ENCODE assay signal across 31 cellular contexts in genomic region chr10:101785801-101786200, GRCh38. TPM values are rescaled to one million over a fixed set of nuclear protein-coding genes. Genes with fewer than 3 reads are reported as not detected.
DNase-seq lines count a peak whose midpoint lies in the region; ATAC-seq, FAIRE-seq and TF ChIP-seq lines count a peak whose summit lies in the region.
"Had no signal": no experiment of that assay in that cellular context is flagged by ENCODE, and none has a peak within 500 bp of the region (broad histone marks: within the 10 kb centered on the region; RNA-seq: fewer than 3 reads in every experiment).

No MANE protein-coding gene starts in this region.

- H3K4me1 ChIP-seq in HepG2 (ENCODE audit: insufficient read depth, low read length) = peaks cover 24% of the 10 kb centered on the region
- H3K4me1 ChIP-seq in right lobe of liver = peaks cover 0 to 8% (median 0%) of the 10 kb centered on the region in 4 donors
- peaks cover 30% of the 10 kb centered on the region for H3K4me1 ChIP-seq in Panc1 (ENCODE audit: control insufficient read depth, insufficient read depth, low read length)

- H3K79me2 ChIP-seq in HepG2 (ENCODE audit: insufficient read depth, low read length) = peaks cover 9% of the 10 kb centered on the region

- TF ChIP-seq EP300 in HepG2 (IDR thresholded peaks at IDR 0.05; ENCODE audit: low read depth in 2 of 2, low read length in 2 of 2) (no peak), HepG2 (CRISPR knock-in tag; IDR thresholded peaks at IDR 0.05; ENCODE audit: borderline replicate concordance) (no peak)

- H3K36me3 Mint-ChIP-seq in type B pancreatic cell = peaks cover 20% of the 10 kb centered on the region

- POLR2A ChIA-PET in HepG2 (lab: Yijun Ruan, JAX) (interaction anchor here (1.5 kb wide), 1 partner anchor 33 kb away, joined by 5 read pairs; the partner anchor contains the start of gene OGA), Panc1 (lab: Charles Lee) (no interaction called here)

- peaks cover 3% of the 10 kb centered on the region for H3K27me3 Mint-ChIP-seq in type B pancreatic cell
- H3K27me3 Mint-ChIP-seq: activated T-helper 17 cell treated with anti-CD3 and anti-CD28 coated beads, Interleukin-2, amount 50 U/mL, for 72 hours; progenitor cell of endocrine pancreas; stimulated activated memory B cell treated with anti-CD40 and anti-IgM and Interleukin-4, amounts not matched to agents 10 μg/mL and 1 μg/mL and 100 μg/mL, for 72 hours had no signal

- H2AFZ ChIP-seq in HepG2 (ENCODE audit: low read length) = no peak overlapping the region

- no peak overlapping the region for H3K9ac ChIP-seq in HepG2 (ENCODE audit: insufficient read depth, low read depth, low read length)
- H3K9ac ChIP-seq: SK-N-SH had no signal

- H3K4me3 ChIP-seq in HepG2 (replicated peaks in 1 of 3; ENCODE audit: insufficient read depth in 1 of 3, low read depth in 2 of 3, low read length in 3 of 3) = no peak overlapping the region
- H3K4me3 ChIP-seq in right lobe of liver = no peak overlapping the region
- no peak overlapping the region for H3K4me3 ChIP-seq in Panc1 (ENCODE audit: low read depth in 2 of 2, low read length in 2 of 2)
- H3K4me3 ChIP-seq: body of pancreas, heart left ventricle, lower lobe of right lung, mucosa of descending colon, sigmoid colon, uterus had no signal

- ATAC-seq in HepG2 = no peak
- ATAC-seq in right lobe of liver = no peak
- ATAC-seq in Panc1 = no peak
- no peak for ATAC-seq in Right ventricle myocardium superior (ENCODE audit: poor library complexity)
- ATAC-seq in GM18868 (IDR thresholded peaks at IDR 0.05; ENCODE audit: unreplicated experiment) = no peak
- ATAC-seq: activated T-helper 17 cell treated with anti-CD3 and anti-CD28 coated beads, Interleukin-2, amount 50 U/mL, for 72 hours; body of pancreas; heart left ventricle; lower lobe of right lung; mucosa of descending colon; stimulated activated memory B cell treated with anti-CD40 and anti-IgM and Interleukin-4, amounts not matched to agents 10 μg/mL and 1 μg/mL and 100 μg/mL, for 72 hours had no signal

- CTCF ChIA-PET in HepG2 (lab: Yijun Ruan, JAX; ENCODE audit: low intra/inter-chr PET ratio, low total read pairs) = no interaction called here
- CTCF ChIA-PET in Panc1 (lab: Charles Lee) = no interaction called here

- H3K36me3 ChIP-seq in HepG2 (replicated peaks in 1 of 2; ENCODE audit: control insufficient read depth in 1 of 2, insufficient read depth in 2 of 2, low read length in 2 of 2) (peaks cover 4 to 18% of the 10 kb centered on the region in 2 experiments), right lobe of liver (peaks cover 8 to 54% (median 25%) of the 10 kb centered on the region in 4 donors), Panc1 (ENCODE audit: control insufficient read depth, insufficient read depth, low read length) (peaks cover 30% of the 10 kb centered on the region)
- H3K36me3 ChIP-seq: uterus had no signal

- TF ChIP-seq POLR2A in HepG2 (IDR thresholded peaks at IDR 0.05; ENCODE audit: insufficient read depth in 1 of 2, low read depth in 2 of 2, low read length in 2 of 2) (no peak), right lobe of liver (IDR thresholded peaks at IDR 0.05) (no peak)

- intact Hi-C loops in HepG2 (cut with micrococcal nuclease; ENCODE audit: unreplicated experiment) = no loop called here
- intact Hi-C loops in right lobe of liver (cut with DNase I) = no loop called here
- intact Hi-C loops in Panc1 (cut with micrococcal nuclease; ENCODE audit: unreplicated experiment) = loop anchor here (10.0 kb wide), 1 partner anchor 571 kb away; no protein-coding TSS in a partner anchor
- intact Hi-C loops in Right ventricle myocardium superior (cut with DNase I) = no loop called here

- no peaks in the 10 kb centered on the region for H3K9me3 Mint-ChIP-seq in type B pancreatic cell
- H3K9me3 Mint-ChIP-seq: activated T-helper 17 cell treated with anti-CD3 and anti-CD28 coated beads, Interleukin-2, amount 50 U/mL, for 72 hours; stimulated activated memory B cell treated with anti-CD40 and anti-IgM and Interleukin-4, amounts not matched to agents 10 μg/mL and 1 μg/mL and 100 μg/mL, for 72 hours had no signal

- TF ChIP-seq RAD21 in HepG2 (CRISPR knock-in tag; IDR thresholded peaks at IDR 0.05) = no peak

- H3K27me3 ChIP-seq in HepG2 (ENCODE audit: control insufficient read depth in 1 of 2, insufficient read depth in 2 of 2, low read length in 2 of 2) = no peaks in the 10 kb centered on the region; a peak in 1 of 5 replicates
- H3K27me3 ChIP-seq in right lobe of liver = no peaks in the 10 kb centered on the region
- no peaks in the 10 kb centered on the region for H3K27me3 ChIP-seq in Panc1 (ENCODE audit: control insufficient read depth, insufficient read depth, low read length)
- H3K27me3 ChIP-seq: body of pancreas, heart left ventricle, sigmoid colon, uterus had no signal

- peaks cover 32% of the 10 kb centered on the region for H3K4me1 Mint-ChIP-seq in type B pancreatic cell (ENCODE audit: unreplicated experiment)

- no peak overlapping the region for H3K27ac ChIP-seq in HepG2 (ENCODE audit: extremely low read length, insufficient read depth, low read length)
- no peak overlapping the region for H3K27ac ChIP-seq in right lobe of liver
- no peak overlapping the region for H3K27ac ChIP-seq in Panc1 (ENCODE audit: low read length)
- H3K27ac ChIP-seq in epithelial cell of prostate = peak overlapping the region; percentile 62
- H3K27ac ChIP-seq: body of pancreas, C4-2B, heart left ventricle, lower lobe of right lung, sigmoid colon, uterus had no signal

- no peak overlapping the region for H3K4me2 ChIP-seq in HepG2 (ENCODE audit: low read depth, low read length)
- H3K4me2 ChIP-seq: SK-N-SH had no signal

- H4K20me1 ChIP-seq in HepG2 (ENCODE audit: insufficient read depth, low read length) = peaks cover 2% of the 10 kb centered on the region; the same call in 1 of the 2 replicates

- 98% methylated on average over 2 of the region's 2 CpGs for WGBS in HepG2 (ENCODE audit: low lambda C conversion rate)
- 88% methylated on average over 2 of the region's 2 CpGs for WGBS in right lobe of liver (ENCODE audit: insufficient coverage, low coverage, low lambda C conversion rate, missing lambda C conversion rate)

- in situ Hi-C loops in HepG2 (cut with HindIII; ENCODE audit: extremely low pct_ligation_motif_present, low pct_unique_long_range_greater_than_20kb) (no loop called here), Panc1 (cut with HindIII; ENCODE audit: low pct_unique_long_range_greater_than_20kb, low sequenced_read_pairs) (no loop called here)

- BruUV-seq in HepG2 (replicated peaks; lab: Mats Ljungman, UMichigan) = TSS peak; percentile 24
- BruUV-seq in Panc1 (replicated peaks; lab: Mats Ljungman, UMichigan) = TSS peak; percentile 62

- H3K9me3 ChIP-seq in HepG2 (ENCODE audit: low read length) (no peaks in the 10 kb centered on the region), right lobe of liver (no peaks in the 10 kb centered on the region), Panc1 (ENCODE audit: control insufficient read depth, insufficient read depth, low read depth, low read length) (no peaks in the 10 kb centered on the region)
- H3K9me3 ChIP-seq: body of pancreas, heart left ventricle, lower lobe of right lung, mucosa of descending colon, sigmoid colon, SK-N-SH, uterus had no signal

- DNase-seq in HepG2 (ENCODE audit: low spot score) = no peak
- no peak for DNase-seq in right lobe of liver
- DNase-seq in Panc1 (ENCODE audit: low read depth, low spot score) = no peak
- DNase-seq in epithelial cell of prostate (ENCODE audit: low read depth, low spot score) = no peak
- no peak for DNase-seq in type B pancreatic cell (ENCODE audit: extremely low spot score, unreplicated experiment)
- no peak for DNase-seq in Right ventricle myocardium superior
- no peak for DNase-seq in mesenteric fat pad (ENCODE audit: low spot score)
- DNase-seq: activated CD4-positive, alpha-beta T cell treated with anti-CD3 and anti-CD28 coated beads for 4 hours; body of pancreas; DMS 273 treated with DMSO at 0.1 percent for 48 hours; EL; heart left ventricle; kidney glomerular epithelial cell; lower lobe of right lung; mucosa of descending colon; NCI-H1048; NCI-H1694; sigmoid colon; SK-N-SH; stimulated activated CD4-positive, alpha-beta T cell treated with anti-CD3 and anti-CD28 coated beads, Interleukin-4, amount 100 ng/mL, for 4 hours; uterus had no signal

- no peak for TF ChIP-seq CTCF in HepG2 (CRISPR knock-in tag; IDR thresholded peaks at IDR 0.05)
- no peak for TF ChIP-seq CTCF in right lobe of liver (IDR thresholded peaks at IDR 0.05)
- TF ChIP-seq CTCF in Panc1 (IDR thresholded peaks at IDR 0.05) = no peak
- no peak for TF ChIP-seq CTCF in type B pancreatic cell (conservative IDR thresholded peaks at IDR 0.05)

- no peak for FAIRE-seq in HepG2 (lab: Jason Lieb, UNC)
- FAIRE-seq: GM12891 had no signal

- H3K27ac Mint-ChIP-seq in type B pancreatic cell = peak overlapping the region; percentile 10
- H3K27ac Mint-ChIP-seq: activated T-helper 17 cell treated with anti-CD3 and anti-CD28 coated beads, Interleukin-2, amount 50 U/mL, for 72 hours; progenitor cell of endocrine pancreas; stimulated activated memory B cell treated with anti-CD40 and anti-IgM and Interleukin-4, amounts not matched to agents 10 μg/mL and 1 μg/mL and 100 μg/mL, for 72 hours had no signal

- H3K4me3 Mint-ChIP-seq in type B pancreatic cell = no peak overlapping the region
- H3K4me3 Mint-ChIP-seq: activated T-helper 17 cell treated with anti-CD3 and anti-CD28 coated beads, Interleukin-2, amount 50 U/mL, for 72 hours; stimulated activated memory B cell treated with anti-CD40 and anti-IgM and Interleukin-4, amounts not matched to agents 10 μg/mL and 1 μg/mL and 100 μg/mL, for 72 hours had no signal

RNA-seq across cellular contexts. Expression of gene NPM3, which starts 2.6 kb away (rescaled TPM):
- total RNA-seq in HepG2 (2016; rRNA removed; fragmentation: Illumina TruSeq; extraction: Trizol) (129 and 160 TPM in 2 replicates), right lobe of liver (10 to 100 TPM in 3 of 6 experiments, 1 to 10 TPM in 3; 4.7 to 31.8 (median 8.6) TPM), Panc1 (2021; ENCODE audit: unreplicated experiment) (109 TPM), type B pancreatic cell (ENCODE audit: low replicate concordance) (47.2 and 63.6 TPM in 2 replicates), Right ventricle myocardium superior (5.8 TPM), mesenteric fat pad (18.8 TPM)
- total RNA-seq in HepG2 (2016; cell fraction: cytosol; rRNA removed; fragmentation: Illumina TruSeq; extraction: Trizol; ENCODE audit: low read depth) = 72.9 and 79.2 TPM in 2 replicates
- 127 and 156 TPM in 2 replicates for total RNA-seq in HepG2 (2016; cell fraction: insoluble cytoplasmic fraction; rRNA removed; fragmentation: Illumina TruSeq; extraction: Trizol)
- 118 and 120 TPM in 2 replicates for total RNA-seq in HepG2 (2016; cell fraction: membrane; rRNA removed; fragmentation: Illumina TruSeq; extraction: Trizol)
- total RNA-seq in HepG2 (2016; cell fraction: nucleus; rRNA removed; fragmentation: Illumina TruSeq; extraction: Trizol) = 40.1 and 46.2 TPM in 2 replicates
- polyA plus RNA-seq in HepG2 (2011; rRNA removed) = 47.6 and 50.8 TPM in 2 replicates
- polyA plus RNA-seq in HepG2 (2011; cell fraction: cytosol; rRNA removed) = 77.2 and 99.2 TPM in 2 replicates
- 35.2 and 42.2 TPM in 2 replicates for polyA plus RNA-seq in HepG2 (2011; cell fraction: nucleus; rRNA removed)
- 50.7 and 56.1 TPM in 2 replicates for polyA plus RNA-seq in HepG2 (2012)
- polyA plus RNA-seq in HepG2 (2016; cell fraction: cytosol; fragmentation: Illumina TruSeq; extraction: Trizol; ENCODE audit: low read depth) = 74.7 and 76.8 TPM in 2 replicates
- polyA plus RNA-seq in HepG2 (2016; cell fraction: insoluble cytoplasmic fraction; fragmentation: Illumina TruSeq; extraction: Trizol; ENCODE audit: low read depth) = 123 and 134 TPM in 2 replicates
- polyA plus RNA-seq in HepG2 (2016; cell fraction: membrane; fragmentation: Illumina TruSeq; extraction: Trizol; ENCODE audit: low read depth) = 94.9 and 101 TPM in 2 replicates
- 69.1 and 70.7 TPM in 2 replicates for polyA plus RNA-seq in HepG2 (2016; cell fraction: nucleus; fragmentation: Illumina TruSeq; extraction: Trizol; ENCODE audit: insufficient read depth, low read depth)
- polyA minus RNA-seq in HepG2 (2011; rRNA and poly(A)+ RNA removed; ENCODE audit: low replicate concordance) = 57.7 and 87.9 TPM in 2 replicates
- 11.6 and 28.0 TPM in 2 replicates for polyA minus RNA-seq in HepG2 (2011; cell fraction: cytosol; rRNA and poly(A)+ RNA removed)
- polyA minus RNA-seq in HepG2 (2011; cell fraction: nucleus; rRNA and poly(A)+ RNA removed) = 4.2 and 7.6 TPM in 2 replicates
- polyA plus RNA-seq in Panc1 (2012; ENCODE audit: insufficient read length) = 178 TPM

RNA-seq across cellular contexts. Expression of gene FGF8, which starts 9.9 kb away (rescaled TPM):
- total RNA-seq in HepG2 (2016; rRNA removed; fragmentation: Illumina TruSeq; extraction: Trizol) (not detected in 2 replicates), right lobe of liver (not detected), Panc1 (2021; ENCODE audit: unreplicated experiment) (0.39 TPM), type B pancreatic cell (ENCODE audit: low replicate concordance) (3.8 TPM in 1 of 2 replicates, not detected in the other), Right ventricle myocardium superior (not detected), mesenteric fat pad (not detected)
- not detected in 2 replicates for total RNA-seq in HepG2 (2016; cell fraction: cytosol; rRNA removed; fragmentation: Illumina TruSeq; extraction: Trizol; ENCODE audit: low read depth)
- not detected in 2 replicates for total RNA-seq in HepG2 (2016; cell fraction: insoluble cytoplasmic fraction; rRNA removed; fragmentation: Illumina TruSeq; extraction: Trizol)
- total RNA-seq in HepG2 (2016; cell fraction: membrane; rRNA removed; fragmentation: Illumina TruSeq; extraction: Trizol) = not detected in 2 replicates
- not detected in 2 replicates for total RNA-seq in HepG2 (2016; cell fraction: nucleus; rRNA removed; fragmentation: Illumina TruSeq; extraction: Trizol)
- polyA plus RNA-seq in HepG2 (2011; rRNA removed) = 0.26 TPM in 1 of 2 replicates, not detected in the other
- not detected in 2 replicates for polyA plus RNA-seq in HepG2 (2011; cell fraction: cytosol; rRNA removed)
- 0.37 and 0.80 TPM in 2 replicates for polyA plus RNA-seq in HepG2 (2011; cell fraction: nucleus; rRNA removed)
- polyA plus RNA-seq in HepG2 (2012) = not detected in 2 replicates
- polyA plus RNA-seq in HepG2 (2016; cell fraction: cytosol; fragmentation: Illumina TruSeq; extraction: Trizol; ENCODE audit: low read depth) = not detected in 2 replicates
- polyA plus RNA-seq in HepG2 (2016; cell fraction: insoluble cytoplasmic fraction; fragmentation: Illumina TruSeq; extraction: Trizol; ENCODE audit: low read depth) = not detected in 2 replicates
- not detected in 2 replicates for polyA plus RNA-seq in HepG2 (2016; cell fraction: membrane; fragmentation: Illumina TruSeq; extraction: Trizol; ENCODE audit: low read depth)
- not detected in 2 replicates for polyA plus RNA-seq in HepG2 (2016; cell fraction: nucleus; fragmentation: Illumina TruSeq; extraction: Trizol; ENCODE audit: insufficient read depth, low read depth)
- not detected in 2 replicates for polyA minus RNA-seq in HepG2 (2011; rRNA and poly(A)+ RNA removed; ENCODE audit: low replicate concordance)
- polyA minus RNA-seq in HepG2 (2011; cell fraction: cytosol; rRNA and poly(A)+ RNA removed) = not detected in 2 replicates
- polyA minus RNA-seq in HepG2 (2011; cell fraction: nucleus; rRNA and poly(A)+ RNA removed) = not detected in 2 replicates
- polyA plus RNA-seq in Panc1 (2012; ENCODE audit: insufficient read length) = 0.48 TPM
- total RNA-seq: activated T-helper 17 cell treated with anti-CD3 and anti-CD28 coated beads, Interleukin-2, amount 50 U/mL, for 72 hours; body of pancreas; epithelial cell of proximal tubule; heart left ventricle; LHCN-M2; lower lobe of right lung; mucosa of descending colon; sigmoid colon; T-helper 2 cell treated with Interferon-gamma antibody and Interleukin-4, amounts not matched to agents 100 ng/mL and 5 ng/mL, for 36 hours; temporal lobe; uterus had no signal
- polyA plus RNA-seq: heart left ventricle, SK-N-SH had no signal

RNA-seq across cellular contexts. Expression of gene OGA, which starts 32.4 kb away (rescaled TPM):
- total RNA-seq in HepG2 (2016; rRNA removed; fragmentation: Illumina TruSeq; extraction: Trizol) (33.2 and 36.5 TPM in 2 replicates), right lobe of liver (10 to 100 TPM; 34.7 to 52.2 (median 36.7) TPM), Panc1 (2021; ENCODE audit: unreplicated experiment) (117 TPM), type B pancreatic cell (ENCODE audit: low replicate concordance) (99.5 and 99.6 TPM in 2 replicates), Right ventricle myocardium superior (84.4 TPM), mesenteric fat pad (92.7 TPM)
- total RNA-seq in HepG2 (2016; cell fraction: cytosol; rRNA removed; fragmentation: Illumina TruSeq; extraction: Trizol; ENCODE audit: low read depth) = 23.2 and 27.7 TPM in 2 replicates
- 30.6 and 34.0 TPM in 2 replicates for total RNA-seq in HepG2 (2016; cell fraction: insoluble cytoplasmic fraction; rRNA removed; fragmentation: Illumina TruSeq; extraction: Trizol)
- 23.7 and 29.9 TPM in 2 replicates for total RNA-seq in HepG2 (2016; cell fraction: membrane; rRNA removed; fragmentation: Illumina TruSeq; extraction: Trizol)
- 50.1 and 59.4 TPM in 2 replicates for total RNA-seq in HepG2 (2016; cell fraction: nucleus; rRNA removed; fragmentation: Illumina TruSeq; extraction: Trizol)
- 35.5 and 39.8 TPM in 2 replicates for polyA plus RNA-seq in HepG2 (2011; rRNA removed)
- 7.7 and 10.8 TPM in 2 replicates for polyA plus RNA-seq in HepG2 (2011; cell fraction: cytosol; rRNA removed)
- polyA plus RNA-seq in HepG2 (2011; cell fraction: nucleus; rRNA removed) = 66.7 and 69.3 TPM in 2 replicates
- polyA plus RNA-seq in HepG2 (2012) = 35.2 and 48.0 TPM in 2 replicates
- polyA plus RNA-seq in HepG2 (2016; cell fraction: cytosol; fragmentation: Illumina TruSeq; extraction: Trizol; ENCODE audit: low read depth) = 1.0 and 1.1 TPM in 2 replicates
- polyA plus RNA-seq in HepG2 (2016; cell fraction: insoluble cytoplasmic fraction; fragmentation: Illumina TruSeq; extraction: Trizol; ENCODE audit: low read depth) = 24.3 and 27.7 TPM in 2 replicates
- polyA plus RNA-seq in HepG2 (2016; cell fraction: membrane; fragmentation: Illumina TruSeq; extraction: Trizol; ENCODE audit: low read depth) = 2.9 and 3.6 TPM in 2 replicates
- polyA plus RNA-seq in HepG2 (2016; cell fraction: nucleus; fragmentation: Illumina TruSeq; extraction: Trizol; ENCODE audit: insufficient read depth, low read depth) = 105 and 122 TPM in 2 replicates
- polyA minus RNA-seq in HepG2 (2011; rRNA and poly(A)+ RNA removed; ENCODE audit: low replicate concordance) = 18.7 and 34.4 TPM in 2 replicates
- polyA minus RNA-seq in HepG2 (2011; cell fraction: cytosol; rRNA and poly(A)+ RNA removed) = 18.9 and 20.4 TPM in 2 replicates
- polyA minus RNA-seq in HepG2 (2011; cell fraction: nucleus; rRNA and poly(A)+ RNA removed) = 91.7 and 107 TPM in 2 replicates
- polyA plus RNA-seq in Panc1 (2012; ENCODE audit: insufficient read length) = 49.3 TPM

RNA-seq across cellular contexts. Expression of gene KCNIP2, which starts 57.8 kb away (rescaled TPM):
- total RNA-seq in HepG2 (2016; rRNA removed; fragmentation: Illumina TruSeq; extraction: Trizol) = 0.42 TPM in 1 of 2 replicates, not detected in the other
- not detected in 2 replicates for total RNA-seq in HepG2 (2016; cell fraction: cytosol; rRNA removed; fragmentation: Illumina TruSeq; extraction: Trizol; ENCODE audit: low read depth)
- 0.13 and 0.52 TPM in 2 replicates for total RNA-seq in HepG2 (2016; cell fraction: insoluble cytoplasmic fraction; rRNA removed; fragmentation: Illumina TruSeq; extraction: Trizol)
- total RNA-seq in HepG2 (2016; cell fraction: membrane; rRNA removed; fragmentation: Illumina TruSeq; extraction: Trizol) = not detected in 2 replicates
- 1.1 and 1.7 TPM in 2 replicates for total RNA-seq in HepG2 (2016; cell fraction: nucleus; rRNA removed; fragmentation: Illumina TruSeq; extraction: Trizol)
- 0.70 and 0.88 TPM in 2 replicates for polyA plus RNA-seq in HepG2 (2011; rRNA removed)
- 0.13 TPM in 1 of 2 replicates, not detected in the other for polyA plus RNA-seq in HepG2 (2011; cell fraction: cytosol; rRNA removed)
- polyA plus RNA-seq in HepG2 (2011; cell fraction: nucleus; rRNA removed) = 3.4 and 3.8 TPM in 2 replicates
- 1.0 and 1.6 TPM in 2 replicates for polyA plus RNA-seq in HepG2 (2012)
- polyA plus RNA-seq in HepG2 (2016; cell fraction: cytosol; fragmentation: Illumina TruSeq; extraction: Trizol; ENCODE audit: low read depth) = not detected in 2 replicates
- not detected in 2 replicates for polyA plus RNA-seq in HepG2 (2016; cell fraction: insoluble cytoplasmic fraction; fragmentation: Illumina TruSeq; extraction: Trizol; ENCODE audit: low read depth)
- not detected in 2 replicates for polyA plus RNA-seq in HepG2 (2016; cell fraction: membrane; fragmentation: Illumina TruSeq; extraction: Trizol; ENCODE audit: low read depth)
- polyA plus RNA-seq in HepG2 (2016; cell fraction: nucleus; fragmentation: Illumina TruSeq; extraction: Trizol; ENCODE audit: insufficient read depth, low read depth) = 2.7 and 2.9 TPM in 2 replicates
- 1.2 and 2.3 TPM in 2 replicates for polyA minus RNA-seq in HepG2 (2011; rRNA and poly(A)+ RNA removed; ENCODE audit: low replicate concordance)
- not detected in 2 replicates for polyA minus RNA-seq in HepG2 (2011; cell fraction: cytosol; rRNA and poly(A)+ RNA removed)
- polyA minus RNA-seq in HepG2 (2011; cell fraction: nucleus; rRNA and poly(A)+ RNA removed) = 4.1 and 7.7 TPM in 2 replicates
- total RNA-seq in right lobe of liver = 1 to 10 TPM in 5 of 6 experiments, under 1 TPM in 1; 0.53 to 1.9 (median 1.1) TPM
- 4.3 TPM for total RNA-seq in Panc1 (2021; ENCODE audit: unreplicated experiment)
- 2.7 TPM for polyA plus RNA-seq in Panc1 (2012; ENCODE audit: insufficient read length)
- total RNA-seq in type B pancreatic cell (ENCODE audit: low replicate concordance) = 1.4 and 4.9 TPM in 2 replicates
- 516 TPM for total RNA-seq in Right ventricle myocardium superior
- total RNA-seq in mesenteric fat pad = 151 TPM
